Comparison of ENCODE assay signal across 16 cellular contexts in the genomic region with DNA sequence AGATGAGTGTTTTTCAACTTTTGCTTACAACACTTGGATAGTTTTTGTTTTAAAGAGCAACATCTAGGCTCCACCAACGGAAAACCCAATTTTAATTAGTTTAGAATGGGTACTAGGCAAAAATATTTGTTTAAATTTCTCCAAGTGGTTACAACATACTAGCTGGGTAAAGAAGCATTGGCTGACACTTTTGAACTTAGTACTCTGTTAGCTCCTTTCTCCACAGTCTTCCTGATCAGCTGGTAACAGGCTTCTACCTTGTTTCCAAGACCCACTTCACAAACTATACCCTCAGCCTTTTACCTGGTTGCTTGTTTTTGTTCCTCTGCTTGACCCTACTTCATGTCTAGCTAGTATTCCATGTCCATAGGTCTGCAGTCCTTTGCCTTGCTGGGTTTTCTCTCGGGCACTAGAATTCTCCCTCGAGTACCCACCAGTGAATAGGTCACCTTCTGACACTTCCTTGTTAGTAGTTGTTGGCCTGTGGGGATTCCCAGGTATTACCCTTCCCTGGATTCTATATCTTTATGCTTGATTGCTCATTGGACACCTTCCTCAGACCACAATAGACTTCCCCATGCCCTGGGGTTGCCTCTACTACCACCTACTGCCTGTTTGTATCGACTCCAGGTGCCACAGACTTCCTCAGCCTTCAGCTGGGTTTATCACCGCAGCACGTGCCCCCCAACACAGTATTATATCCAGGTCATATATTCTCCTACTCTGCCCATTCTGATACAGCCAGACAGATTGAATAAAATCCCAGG. TPM values are rescaled to one million over a fixed set of nuclear protein-coding genes. Genes with fewer than 3 reads are reported as not detected.
"Had no signal": no experiment of that assay in that cellular context is flagged by ENCODE, and none has a peak within 500 bp of the region (broad histone marks: within the 10 kb centered on the region; RNA-seq: fewer than 3 reads in every experiment).

No MANE protein-coding gene starts in this region.

- H3K27ac ChIP-seq: lower lobe of right lung, tibial artery had no signal

- H3K27me3 ChIP-seq: heart right ventricle, tibial artery had no signal

- H3K4me1 ChIP-seq: lower lobe of right lung had no signal

- DNase-seq: activated CD4-positive, alpha-beta T cell treated with anti-CD3 and anti-CD28 coated beads, Interleukin-2, amount 50 U/mL, for 1 hour; activated effector memory CD4-positive, alpha-beta T cell treated with Interleukin-2 at 50 U/mL for 16 hours; activated T-cell treated with anti-CD3 and anti-CD28 coated beads, Interleukin-2, amount 50 U/mL, for 24 hours; amygdala; cerebellar nuclear complex; dermis blood vessel endothelial cell; foreskin melanocyte; heart right ventricle; kidney; lower lobe of right lung; midbrain; naive thymus-derived CD4-positive, alpha-beta T cell; T-helper 2 cell; tibial artery had no signal

- ATAC-seq: esophagus mucosa; naive thymus-derived CD4-positive, alpha-beta T cell had no signal

- H3K36me3 ChIP-seq: heart right ventricle, lower lobe of right lung, tibial artery had no signal

- H3K4me3 ChIP-seq: heart right ventricle, lower lobe of right lung, smooth muscle cell, tibial artery had no signal

- H3K9me3 ChIP-seq: lower lobe of right lung, tibial artery had no signal

RNA-seq across cellular contexts. Expression of a gene that starts 42.0 kb away (rescaled TPM):
- total RNA-seq: dermis blood vessel endothelial cell; esophagus mucosa; heart right ventricle; kidney; lower lobe of right lung; naive thymus-derived CD4-positive, alpha-beta T cell; smooth muscle cell had no signal
